In the genomic region with DNA sequence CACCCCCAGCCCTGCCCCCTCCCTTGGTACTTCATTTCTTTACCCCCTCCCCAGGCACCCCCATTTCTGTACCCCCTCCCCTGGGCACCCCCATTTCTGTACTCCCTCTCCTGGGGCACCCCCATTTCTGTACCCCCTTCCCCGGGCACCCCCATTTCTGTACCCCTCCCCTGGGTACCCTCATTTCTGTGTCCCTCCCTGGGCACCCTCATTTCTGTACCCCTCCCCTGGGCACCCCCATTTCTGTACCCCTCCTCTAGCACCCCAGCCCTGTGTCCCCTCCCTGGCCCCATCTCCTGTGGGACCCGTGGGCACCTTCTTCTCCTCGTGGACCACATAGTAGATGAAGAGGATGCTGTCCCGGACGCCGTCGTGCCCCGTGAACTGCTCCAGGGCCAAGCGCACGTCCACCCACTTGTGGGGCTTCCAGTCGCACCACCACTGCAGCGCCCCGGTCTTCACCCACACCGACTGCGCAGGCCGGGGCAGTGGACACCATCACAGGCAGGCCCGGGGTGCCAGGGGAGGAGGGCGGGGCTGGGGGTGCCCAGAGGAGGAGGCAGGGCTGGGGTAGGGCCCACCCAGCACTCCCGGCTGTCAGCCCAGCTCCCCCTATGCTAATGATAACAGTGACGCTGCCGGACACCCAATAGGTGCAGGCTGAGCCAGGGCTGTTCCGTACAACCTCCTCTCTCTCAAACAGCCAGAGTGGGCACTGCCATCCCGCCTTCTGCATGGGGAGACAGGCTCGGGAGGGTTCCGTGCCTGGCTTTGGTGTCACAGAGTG, we compare ENCODE assay signal across 26 cellular contexts. TPM values are rescaled to one million over a fixed set of nuclear protein-coding genes. Genes with fewer than 3 reads are reported as not detected.
"Had no signal": no experiment of that assay in that cellular context is flagged by ENCODE, and none has a peak within 500 bp of the region (broad histone marks: within the 10 kb centered on the region; RNA-seq: fewer than 3 reads in every experiment).

No MANE protein-coding gene starts in this region.

- H3K36me3 ChIP-seq: cardiac muscle cell had no signal

- ATAC-seq: activated T-cell treated with anti-CD3 and anti-CD28 coated beads, Interleukin-2, amount 50 U/mL, for 4 hours; activated T-helper 17 cell treated with anti-CD3 and anti-CD28 coated beads, Interleukin-2, amount 50 U/mL, for 72 hours; PC-3 had no signal

- H3K4me3 ChIP-seq: cardiac muscle cell had no signal

- H3K9me3 Mint-ChIP-seq: activated CD4-positive, alpha-beta memory T cell treated with anti-CD3 and anti-CD28 coated beads for 36 hours; activated CD4-positive, alpha-beta T cell treated with anti-CD3 and anti-CD28 coated beads, Interleukin-2, amount 10 ng/mL, durations not matched to agents 7 days and 5 days; activated naive CD4-positive, alpha-beta T cell treated with anti-CD3 and anti-CD28 coated beads for 36 hours; activated T-cell treated with anti-CD3 and anti-CD28 coated beads, Interleukin-2, amount 50 U/mL, for 4 hours; activated T-helper 17 cell treated with anti-CD3 and anti-CD28 coated beads, Interleukin-2, amount 50 U/mL, for 72 hours had no signal

- H3K27me3 ChIP-seq: brain microvascular endothelial cell, cardiac muscle cell had no signal

- H3K27me3 Mint-ChIP-seq: activated CD4-positive, alpha-beta memory T cell treated with anti-CD3 and anti-CD28 coated beads for 36 hours; activated CD4-positive, alpha-beta T cell treated with anti-CD3 and anti-CD28 coated beads, Interleukin-2, amount 10 ng/mL, durations not matched to agents 7 days and 5 days; activated naive CD8-positive, alpha-beta T cell; activated T-helper 17 cell treated with anti-CD3 and anti-CD28 coated beads, Interleukin-2, amount 50 U/mL, for 72 hours had no signal

- DNase-seq: activated CD4-positive, alpha-beta memory T cell treated with anti-CD3 and anti-CD28 coated beads for 36 hours; activated CD4-positive, alpha-beta T cell treated with anti-CD3 and anti-CD28 coated beads, Interleukin-2, amount 10 ng/mL, durations not matched to agents 7 days and 5 days; activated CD4-positive, CD25-positive, alpha-beta regulatory T cell; activated CD8-positive, alpha-beta memory T cell treated with anti-CD3 and anti-CD28 coated beads for 24 hours; activated gamma-delta T cell; activated naive CD4-positive, alpha-beta T cell treated with anti-CD3 and anti-CD28 coated beads for 36 hours; activated T-cell treated with anti-CD3 and anti-CD28 coated beads, Interleukin-2, amount 50 U/mL, for 4 hours; brain microvascular endothelial cell; KG1; MV-4-11; NCI-H1092 treated with DMSO at 0.1 percent for 48 hours; NCI-H1417 treated with DMSO at 0.1 percent for 48 hours; NCI-H1694; NCI-H2029; NCI-H2107; NCI-H2171 treated with DMSO at 0.1 percent for 48 hours; NCI-H226; NCI-H526 treated with DMSO at 0.1 percent for 48 hours; NK-92 treated with Interleukin-12 subunit alpha and Interleukin-12 subunit beta, amount 100 ng/mL, for 24 hours; PC-3; SHP77 treated with DMSO at 0.1 percent for 48 hours had no signal

- H3K27ac ChIP-seq: brain microvascular endothelial cell, cardiac muscle cell, VCaP had no signal

- H3K27ac Mint-ChIP-seq: activated CD4-positive, alpha-beta memory T cell treated with anti-CD3 and anti-CD28 coated beads for 36 hours; activated CD4-positive, alpha-beta T cell treated with anti-CD3 and anti-CD28 coated beads, Interleukin-2, amount 10 ng/mL, durations not matched to agents 7 days and 5 days; activated naive CD4-positive, alpha-beta T cell treated with anti-CD3 and anti-CD28 coated beads for 36 hours; activated naive CD8-positive, alpha-beta T cell; activated T-helper 17 cell treated with anti-CD3 and anti-CD28 coated beads, Interleukin-2, amount 50 U/mL, for 72 hours had no signal

- H3K4me1 Mint-ChIP-seq: activated CD4-positive, alpha-beta T cell treated with anti-CD3 and anti-CD28 coated beads, Interleukin-2, amount 10 ng/mL, durations not matched to agents 7 days and 5 days; activated T-helper 17 cell treated with anti-CD3 and anti-CD28 coated beads, Interleukin-2, amount 50 U/mL, for 72 hours had no signal

- H3K4me3 Mint-ChIP-seq: activated CD4-positive, alpha-beta memory T cell treated with anti-CD3 and anti-CD28 coated beads for 36 hours; activated CD4-positive, alpha-beta T cell treated with anti-CD3 and anti-CD28 coated beads, Interleukin-2, amount 10 ng/mL, durations not matched to agents 7 days and 5 days; activated naive CD4-positive, alpha-beta T cell treated with anti-CD3 and anti-CD28 coated beads for 36 hours; activated naive CD8-positive, alpha-beta T cell; activated T-cell treated with anti-CD3 and anti-CD28 coated beads, Interleukin-2, amount 50 U/mL, for 4 hours; activated T-helper 17 cell treated with anti-CD3 and anti-CD28 coated beads, Interleukin-2, amount 50 U/mL, for 72 hours had no signal

- H3K36me3 Mint-ChIP-seq: activated naive CD8-positive, alpha-beta T cell had no signal

RNA-seq across cellular contexts. Expression of a gene that starts 20.4 kb away (rescaled TPM):
- total RNA-seq: activated CD4-positive, alpha-beta T cell treated with anti-CD3 and anti-CD28 coated beads, Interleukin-2, amount 10 ng/mL, durations not matched to agents 7 days and 5 days; activated T-helper 17 cell treated with anti-CD3 and anti-CD28 coated beads, Interleukin-2, amount 50 U/mL, for 72 hours; LHCN-M2 had no signal
- polyA plus RNA-seq: cardiac muscle cell had no signal
